In genomic region chr1:145960468-145961108, GRCh38 we compare ENCODE assay signal across 8 cellular contexts. TPM values are rescaled to one million over a fixed set of nuclear protein-coding genes. Genes with fewer than 3 reads are reported as not detected.
DNase-seq lines count a peak whose midpoint lies in the region; ATAC-seq and TF ChIP-seq lines count a peak whose summit lies in the region.

No MANE protein-coding gene starts in this region.

- no peaks in the 10 kb centered on the region for H3K36me3 Mint-ChIP-seq in activated naive CD8-positive, alpha-beta T cell treated with anti-CD3 and anti-CD28 coated beads, Interleukin-2, amount 10 ng/mL, durations not matched to agents 7 days and 5 days

- peak overlapping the region; percentile 91 for H3K4me2 ChIP-seq in PC-3 (ENCODE audit: low read length)

- H2AFZ ChIP-seq in PC-3 (ENCODE audit: low read length): peak overlapping the region; percentile 83

- no TSS peak for BruUV-seq in PC-3 (replicated peaks; lab: Mats Ljungman, UMichigan)

- no peaks in the 10 kb centered on the region for H3K36me3 ChIP-seq in PC-3 (ENCODE audit: low read depth, low read length)
- no peaks in the 10 kb centered on the region for H3K36me3 ChIP-seq in cardiac muscle cell

- H3F3A ChIP-seq in PC-3 (ENCODE audit: low read length, unreplicated experiment): no peaks in the 10 kb centered on the region

- peak overlapping the region; percentile 83 for H3K27ac Mint-ChIP-seq in activated naive CD8-positive, alpha-beta T cell treated with anti-CD3 and anti-CD28 coated beads, Interleukin-2, amount 10 ng/mL, durations not matched to agents 7 days and 5 days

- no peaks in the 10 kb centered on the region for H3K9me2 ChIP-seq in PC-3 (replicated peaks; ENCODE audit: low read length)

- H3K9ac ChIP-seq in PC-3 (ENCODE audit: low read length): no peak overlapping the region

- peak overlapping the region; percentile 86 for H3K4me3 Mint-ChIP-seq in activated naive CD8-positive, alpha-beta T cell treated with anti-CD3 and anti-CD28 coated beads, Interleukin-2, amount 10 ng/mL, durations not matched to agents 7 days and 5 days

- peak overlapping the region; percentile 76 for H3K4me3 ChIP-seq in PC-3 (ENCODE audit: low read length)
- H3K4me3 ChIP-seq in cardiac muscle cell: peak overlapping the region; percentile 60

- H3K4me1 ChIP-seq in PC-3 (ENCODE audit: insufficient read depth, low read length): peaks cover 57% of the 10 kb centered on the region
- H3K4me1 ChIP-seq in cardiac muscle cell (ENCODE audit: low read depth): peaks cover 42% of the 10 kb centered on the region

- no peaks in the 10 kb centered on the region for H3K27me3 Mint-ChIP-seq in activated naive CD8-positive, alpha-beta T cell treated with anti-CD3 and anti-CD28 coated beads, Interleukin-2, amount 10 ng/mL, durations not matched to agents 7 days and 5 days

- peaks cover 65% of the 10 kb centered on the region for H3K4me1 Mint-ChIP-seq in activated naive CD8-positive, alpha-beta T cell treated with anti-CD3 and anti-CD28 coated beads, Interleukin-2, amount 10 ng/mL, durations not matched to agents 7 days and 5 days

- H4K20me1 ChIP-seq in PC-3 (ENCODE audit: low read length): no peaks in the 10 kb centered on the region

- POLR2A ChIA-PET in PC-3 (lab: Charles Lee; ENCODE audit: unreplicated experiment): no interaction called here
- POLR2A ChIA-PET in activated naive CD8-positive, alpha-beta T cell treated with anti-CD3 and anti-CD28 coated beads, Interleukin-2, amount 10 ng/mL, durations not matched to agents 7 days and 5 days (lab: Charles Lee): interaction anchor here (0.6 to 6.8 kb wide), 6 partner anchors 33 to 137 kb away, joined by 3 to 59 read pairs (median 6); partner anchors contain the start of genes PEX11B, PIAS3, POLR3C and RBM8A

- H3K27ac ChIP-seq in PC-3 (ENCODE audit: low read length) (no peak overlapping the region), cardiac muscle cell (peak overlapping the region; percentile 70)

- H3K79me2 ChIP-seq in PC-3 (ENCODE audit: low read length): peaks cover 16% of the 10 kb centered on the region

- DNase-seq in AML-193 (lab: John Stamatoyannopoulos, UW): peak; percentile 30 to 32
- DNase-seq in HCEC 1CT: peak; percentile 39
- DNase-seq in PC-3: peak; percentile 46
- peak; percentile 66 for DNase-seq in activated naive CD8-positive, alpha-beta T cell treated with anti-CD3 and anti-CD28 coated beads, Interleukin-2, amount 10 ng/mL, durations not matched to agents 7 days and 5 days
- peak; percentile 80 to 91 for DNase-seq in cardiac muscle cell (ENCODE audit: low read depth in 1 of 2, low spot score in 1 of 2)
- peak; percentile 46 for DNase-seq in occipital lobe (lab: John Stamatoyannopoulos, UW)

- no peaks in the 10 kb centered on the region for H3K9me3 ChIP-seq in PC-3 (ENCODE audit: low read length)
- no peaks in the 10 kb centered on the region for H3K9me3 ChIP-seq in cardiac muscle cell (ENCODE audit: low read depth)

- H3K9me3 Mint-ChIP-seq in activated naive CD8-positive, alpha-beta T cell treated with anti-CD3 and anti-CD28 coated beads, Interleukin-2, amount 10 ng/mL, durations not matched to agents 7 days and 5 days: no peaks in the 10 kb centered on the region

- ATAC-seq in PC-3: no peak
- ATAC-seq in activated naive CD8-positive, alpha-beta T cell treated with anti-CD3 and anti-CD28 coated beads, Interleukin-2, amount 10 ng/mL, durations not matched to agents 7 days and 5 days (ENCODE audit: low read depth): no peak
- ATAC-seq in GM19023 (IDR thresholded peaks at IDR 0.05; ENCODE audit: unreplicated experiment): no peak
- ATAC-seq in GM18520 (IDR thresholded peaks at IDR 0.05; ENCODE audit: unreplicated experiment): no peak

- CTCF ChIA-PET in PC-3 (lab: Charles Lee): no interaction called here

- H3K27me3 ChIP-seq in PC-3 (ENCODE audit: low read length) (no peaks in the 10 kb centered on the region), cardiac muscle cell (peaks cover 3% of the 10 kb centered on the region)

- TF ChIP-seq CTCF in PC-3 (conservative IDR thresholded peaks at IDR 0.05; ENCODE audit: low read depth, low read length): peak; percentile 20; the same call in 1 of the 2 replicates
- TF ChIP-seq CTCF in cardiac muscle cell (IDR thresholded peaks at IDR 0.05; ENCODE audit: low read depth, low read length): no peak

- intact Hi-C loops in PC-3 (cut with micrococcal nuclease): no loop called here

RNA-seq across cellular contexts. Expression of gene LIX1L, which starts 2.8 kb away (rescaled TPM):
- 12.5 and 13.6 TPM in 2 replicates for total RNA-seq in PC-3 (2014; rRNA removed)
- total RNA-seq in activated naive CD8-positive, alpha-beta T cell treated with anti-CD3 and anti-CD28 coated beads, Interleukin-2, amount 10 ng/mL, durations not matched to agents 7 days and 5 days: 10 to 100 TPM; 54.0 to 57.5 TPM
- total RNA-seq in cardiac muscle cell: 33.4 and 39.2 TPM in 2 replicates
- polyA plus RNA-seq in cardiac muscle cell: 46.4 and 59.0 TPM in 2 replicates
- 22.1 TPM for total RNA-seq in occipital lobe

RNA-seq across cellular contexts. Expression of gene ANKRD34A, which starts 3.8 kb away (rescaled TPM):
- total RNA-seq in PC-3 (2014; rRNA removed) (0.29 and 2.8 TPM in 2 replicates), cardiac muscle cell (4.3 and 5.7 TPM in 2 replicates), occipital lobe (2.2 TPM)
- 1 to 10 TPM; 2.2 to 2.8 TPM for total RNA-seq in activated naive CD8-positive, alpha-beta T cell treated with anti-CD3 and anti-CD28 coated beads, Interleukin-2, amount 10 ng/mL, durations not matched to agents 7 days and 5 days
- 2.7 and 5.4 TPM in 2 replicates for polyA plus RNA-seq in cardiac muscle cell

RNA-seq across cellular contexts. Expression of gene POLR3GL, which starts 3.9 kb away (rescaled TPM):
- total RNA-seq in PC-3 (2014; rRNA removed) (3.7 and 8.4 TPM in 2 replicates), cardiac muscle cell (20.6 and 43.4 TPM in 2 replicates), occipital lobe (16.2 TPM)
- 10 to 100 TPM; 32.6 to 34.9 TPM for total RNA-seq in activated naive CD8-positive, alpha-beta T cell treated with anti-CD3 and anti-CD28 coated beads, Interleukin-2, amount 10 ng/mL, durations not matched to agents 7 days and 5 days
- polyA plus RNA-seq in cardiac muscle cell: 65.1 and 88.2 TPM in 2 replicates

RNA-seq across cellular contexts. Expression of gene RBM8A, which starts 33.3 kb away (rescaled TPM):
- total RNA-seq in PC-3 (2014; rRNA removed): 459 and 482 TPM in 2 replicates
- total RNA-seq in activated naive CD8-positive, alpha-beta T cell treated with anti-CD3 and anti-CD28 coated beads, Interleukin-2, amount 10 ng/mL, durations not matched to agents 7 days and 5 days: 100 to 1,000 TPM; 157 to 160 TPM
- total RNA-seq in cardiac muscle cell: 282 and 329 TPM in 2 replicates
- 272 and 289 TPM in 2 replicates for polyA plus RNA-seq in cardiac muscle cell
- total RNA-seq in occipital lobe: 81.6 TPM

RNA-seq across cellular contexts. Expression of gene TXNIP, which starts 35.8 kb away (rescaled TPM):
- total RNA-seq in PC-3 (2014; rRNA removed) (45.3 and 66.6 TPM in 2 replicates), cardiac muscle cell (190 and 260 TPM in 2 replicates), occipital lobe (317 TPM)
- 100 to 1,000 TPM; 678 to 725 TPM for total RNA-seq in activated naive CD8-positive, alpha-beta T cell treated with anti-CD3 and anti-CD28 coated beads, Interleukin-2, amount 10 ng/mL, durations not matched to agents 7 days and 5 days
- polyA plus RNA-seq in cardiac muscle cell: 172 and 303 TPM in 2 replicates

Comparison
In these comparisons a context has a peak if more than half of its experiments do, and no peak if none do; other contexts are left out.
1. DNase-seq: peak in every context shown above with its lines; median percentile 86 in cardiac muscle cell; 66 in activated naive CD8-positive, alpha-beta T cell treated with anti-CD3 and anti-CD28 coated beads, Interleukin-2, amount 10 ng/mL, durations not matched to agents 7 days and 5 days; 46 in PC-3; 46 in occipital lobe; 39 in HCEC 1CT; 31 in AML-193.